8 cellular contexts compared by ENCODE assay signal in the genomic region with DNA sequence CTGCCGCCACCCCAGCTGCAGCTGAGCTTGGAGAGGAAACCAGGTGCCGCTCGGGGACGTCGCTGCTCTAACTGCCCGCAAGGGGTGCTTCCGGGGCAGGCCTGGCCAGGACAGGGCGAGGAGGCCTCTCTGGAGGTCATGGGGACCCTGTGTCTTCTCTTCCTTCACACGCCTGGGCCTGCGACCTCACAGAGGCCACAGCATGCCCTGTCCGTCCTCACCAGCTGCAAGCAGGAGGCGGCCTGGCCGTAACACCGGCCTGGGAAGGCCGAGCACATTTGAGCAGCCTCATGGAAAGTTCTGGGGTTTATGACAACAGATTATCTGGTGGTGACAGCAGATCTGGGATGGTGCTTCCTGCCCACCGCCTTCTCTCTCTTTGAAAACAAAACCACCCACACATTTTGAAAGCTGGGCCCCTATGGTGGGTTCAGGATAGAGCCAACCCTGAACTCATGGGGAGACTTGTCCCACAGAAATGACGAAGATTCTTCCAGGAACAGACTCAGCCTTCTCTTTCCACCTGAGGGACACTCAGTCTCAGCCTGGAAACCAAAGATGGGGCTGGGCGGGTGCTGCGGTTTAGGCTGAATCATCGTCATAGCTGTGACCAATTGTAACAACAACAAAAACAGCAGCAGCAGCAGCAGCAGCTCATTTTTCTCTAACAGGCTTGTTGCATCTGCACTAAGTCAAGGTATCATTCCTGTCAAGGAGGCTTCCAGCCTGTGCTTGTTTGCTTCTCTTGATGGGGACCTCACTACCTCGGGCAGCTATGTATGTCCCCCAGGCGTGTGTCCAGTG.
DNase-seq lines count a peak whose midpoint lies in the region; ATAC-seq and TF ChIP-seq lines count a peak whose summit lies in the region.

No MANE protein-coding gene starts in this region.

- H3K27ac Mint-ChIP-seq in activated naive CD4-positive, alpha-beta T cell treated with anti-CD3 and anti-CD28 coated beads, Interleukin-2, amount 10 ng/mL, durations not matched to agents 7 days and 5 days: peak overlapping the region; percentile 97
- H3K27ac Mint-ChIP-seq in natural killer cell: no peak overlapping the region

- H3K36me3 ChIP-seq in colonic mucosa (no peaks in the 10 kb centered on the region), esophagus muscularis mucosa (no peaks in the 10 kb centered on the region), uterus (no peaks in the 10 kb centered on the region)

- no peaks in the 10 kb centered on the region for H3K27me3 ChIP-seq in colonic mucosa
- H3K27me3 ChIP-seq in esophagus muscularis mucosa: peaks cover 0 to 64% (median 0%) of the 10 kb centered on the region in 4 donors
- no peaks in the 10 kb centered on the region for H3K27me3 ChIP-seq in uterus

- H3K9me3 Mint-ChIP-seq in activated naive CD4-positive, alpha-beta T cell treated with anti-CD3 and anti-CD28 coated beads, Interleukin-2, amount 10 ng/mL, durations not matched to agents 7 days and 5 days: no peaks in the 10 kb centered on the region
- H3K9me3 Mint-ChIP-seq in natural killer cell: no peaks in the 10 kb centered on the region

- peak in 2 of 3 donors; percentile 12 to 49 for ATAC-seq in natural killer cell
- ATAC-seq in GM18868 (IDR thresholded peaks at IDR 0.05; ENCODE audit: unreplicated experiment): no peak

- H3K27ac ChIP-seq in colonic mucosa (no peak overlapping the region), esophagus muscularis mucosa (replicated peaks in 1 of 4) (no peak overlapping the region), uterus (no peak overlapping the region)

- intact Hi-C loops in natural killer cell (cut with micrococcal nuclease): no loop called here
- intact Hi-C loops in colonic mucosa (cut with DNase I): no loop called here
- intact Hi-C loops in esophagus muscularis mucosa (cut with DNase I): no loop called here
- intact Hi-C loops in uterus (cut with DNase I; ENCODE audit: low total_unique reads): no loop called here

- H3K4me3 ChIP-seq in colonic mucosa: no peak overlapping the region
- H3K4me3 ChIP-seq in esophagus muscularis mucosa: no peak overlapping the region
- H3K4me3 ChIP-seq in uterus: no peak overlapping the region

- TF ChIP-seq POLR2A in esophagus muscularis mucosa (IDR thresholded peaks at IDR 0.05; ENCODE audit: low read depth): no peak
- TF ChIP-seq POLR2A in uterus (IDR thresholded peaks at IDR 0.05): no peak

- TF ChIP-seq EP300 in esophagus muscularis mucosa (IDR thresholded peaks at IDR 0.05): no peak

- no peak for TF ChIP-seq CTCF in natural killer cell (IDR thresholded peaks at IDR 0.05)
- no peak for TF ChIP-seq CTCF in colonic mucosa (IDR thresholded peaks at IDR 0.05)
- TF ChIP-seq CTCF in esophagus muscularis mucosa (IDR thresholded peaks at IDR 0.05): no peak
- no peak for TF ChIP-seq CTCF in uterus (IDR thresholded peaks at IDR 0.05)

- H3K36me3 Mint-ChIP-seq in activated naive CD4-positive, alpha-beta T cell treated with anti-CD3 and anti-CD28 coated beads, Interleukin-2, amount 10 ng/mL, durations not matched to agents 7 days and 5 days: no peaks in the 10 kb centered on the region
- H3K36me3 Mint-ChIP-seq in natural killer cell: no peaks in the 10 kb centered on the region

- WGBS in esophagus muscularis mucosa: 78% methylated on average over 6 of the region's 22 CpGs

- peak; percentile 43 for DNase-seq in COLO829 (ENCODE audit: low spot score)
- DNase-seq in SW480 (ENCODE audit: low spot score): peak; percentile 83
- DNase-seq in activated naive CD4-positive, alpha-beta T cell treated with anti-CD3 and anti-CD28 coated beads, Interleukin-2, amount 10 ng/mL, durations not matched to agents 7 days and 5 days: peak; percentile 74
- DNase-seq in natural killer cell: no peak
- no peak for DNase-seq in colonic mucosa
- DNase-seq in esophagus muscularis mucosa (ENCODE audit: extremely low spot score): no peak
- DNase-seq in uterus: no peak

- H3K4me1 ChIP-seq in colonic mucosa: no peaks in the 10 kb centered on the region
- H3K4me1 ChIP-seq in esophagus muscularis mucosa: peaks cover 0 to 13% (median 11%) of the 10 kb centered on the region in 4 donors
- H3K4me1 ChIP-seq in uterus: no peaks in the 10 kb centered on the region

- peaks cover 23% of the 10 kb centered on the region for H3K4me1 Mint-ChIP-seq in activated naive CD4-positive, alpha-beta T cell treated with anti-CD3 and anti-CD28 coated beads, Interleukin-2, amount 10 ng/mL, durations not matched to agents 7 days and 5 days
- peaks cover 0 to 8% of the 10 kb centered on the region in 2 donors for H3K4me1 Mint-ChIP-seq in natural killer cell

- H3K4me3 Mint-ChIP-seq in activated naive CD4-positive, alpha-beta T cell treated with anti-CD3 and anti-CD28 coated beads, Interleukin-2, amount 10 ng/mL, durations not matched to agents 7 days and 5 days: no peak overlapping the region
- H3K4me3 Mint-ChIP-seq in natural killer cell: no peak overlapping the region

- peaks cover 48% of the 10 kb centered on the region for H3K27me3 Mint-ChIP-seq in activated naive CD4-positive, alpha-beta T cell treated with anti-CD3 and anti-CD28 coated beads, Interleukin-2, amount 10 ng/mL, durations not matched to agents 7 days and 5 days
- peaks cover 0 to 16% of the 10 kb centered on the region in 2 donors for H3K27me3 Mint-ChIP-seq in natural killer cell (ENCODE audit: low read depth in 2 of 2)

- no peak overlapping the region for H3K9ac ChIP-seq in colonic mucosa (ENCODE audit: low read depth in 2 of 2, low read length in 2 of 2)

- CTCF ChIA-PET in activated naive CD4-positive, alpha-beta T cell treated with anti-CD3 and anti-CD28 coated beads, Interleukin-2, amount 10 ng/mL, durations not matched to agents 7 days and 5 days (lab: Charles Lee): interaction anchor here (0.7 to 1.2 kb wide), 2 partner anchors 30 to 397 kb away, joined by 3 read pairs; no protein-coding TSS in a partner anchor

- H3K9me3 ChIP-seq in colonic mucosa: no peaks in the 10 kb centered on the region
- H3K9me3 ChIP-seq in esophagus muscularis mucosa: peaks cover 0 to 7% (median 0%) of the 10 kb centered on the region in 4 donors
- peaks cover 0 to 2% of the 10 kb centered on the region in 2 donors for H3K9me3 ChIP-seq in uterus

Comparison
In these comparisons a context has a peak if more than half of its experiments do, and no peak if none do; other contexts are left out.
1. DNase-seq: peak in COLO829 (single experiment), SW480 (single experiment) and activated naive CD4-positive, alpha-beta T cell treated with anti-CD3 and anti-CD28 coated beads, Interleukin-2, amount 10 ng/mL, durations not matched to agents 7 days and 5 days (single experiment); none in natural killer cell (single experiment), colonic mucosa (single experiment), esophagus muscularis mucosa (single experiment) and uterus (0 of 2).